ENCODE assay signal across 11 cellular contexts in the genomic region with DNA sequence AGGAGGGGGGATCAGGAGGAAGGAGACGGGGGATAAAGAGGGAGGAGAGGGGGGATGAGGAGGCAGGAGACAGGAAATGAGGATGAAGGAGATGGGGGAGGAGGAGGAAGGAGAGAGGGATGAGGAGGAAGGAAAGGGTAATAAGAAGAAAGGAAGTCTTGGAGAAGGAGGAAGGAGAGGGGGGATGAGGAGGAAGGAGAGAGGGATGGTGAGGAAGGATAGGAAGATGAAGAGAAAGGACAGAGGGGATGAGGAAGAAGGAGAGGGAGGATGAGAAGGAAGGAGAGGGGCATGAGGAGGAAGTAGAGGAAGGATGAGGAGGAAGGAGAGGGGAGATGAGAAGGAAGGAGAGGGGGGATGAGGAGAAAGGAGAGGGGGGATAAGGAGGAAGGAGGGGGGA. TPM values are rescaled to one million over a fixed set of nuclear protein-coding genes. Genes with fewer than 3 reads are reported as not detected.
"Had no signal": no experiment of that assay in that cellular context is flagged by ENCODE, and none has a peak within 500 bp of the region (broad histone marks: within the 10 kb centered on the region; RNA-seq: fewer than 3 reads in every experiment).

No MANE protein-coding gene starts in this region.

- H3K4me3 ChIP-seq: GM23248, GM23338, HAP-1 had no signal

- FAIRE-seq: H1, H54 had no signal

- H3K4me2 ChIP-seq: GM23338 had no signal

- H3K9me3 ChIP-seq: HAP-1 had no signal

- H3K27ac ChIP-seq: GM23248 had no signal

- H2AFZ ChIP-seq: GM23248, GM23338 had no signal

- H3K36me3 ChIP-seq: HAP-1 had no signal

- H3K9ac ChIP-seq: GM23248 had no signal

- DNase-seq: GM23248, GOT3, H7, H9, HCEC 1CT, HFFc6 had no signal

- H3K4me1 ChIP-seq: HAP-1 had no signal

- ATAC-seq: GM23338, HCT116 had no signal

RNA-seq across cellular contexts. Expression of a gene that starts 13.0 kb away (rescaled TPM):
- total RNA-seq: GM23248, HFFc6 had no signal
- polyA plus RNA-seq: GM23248 had no signal
